Comparison of ENCODE assay signal across 36 cellular contexts in genomic region chr9:27022920-27023319, GRCh38. TPM values are rescaled to one million over a fixed set of nuclear protein-coding genes. Genes with fewer than 3 reads are reported as not detected.
"Had no signal": no experiment of that assay in that cellular context is flagged by ENCODE, and none has a peak within 500 bp of the region (broad histone marks: within the 10 kb centered on the region; RNA-seq: fewer than 3 reads in every experiment).

No MANE protein-coding gene starts in this region.

- H3K9me3 Mint-ChIP-seq: activated B cell treated with CpG ODN at 0.5 μM for 24 hours; activated CD8-positive, alpha-beta T cell treated with anti-CD3 and anti-CD28 coated beads for 36 hours; activated naive CD8-positive, alpha-beta T cell treated with anti-CD3 and anti-CD28 coated beads, Interleukin-2, amount 50 U/mL, for 24 hours; activated T-cell treated with anti-CD3 and anti-CD28 coated beads, Interleukin-2, amount 50 U/mL, for 4 hours; activated T-helper 17 cell treated with anti-CD3 and anti-CD28 coated beads, Interleukin-2, amount 50 U/mL, for 72 hours; effector memory CD8-positive, alpha-beta T cell had no signal

- H3K27me3 Mint-ChIP-seq: activated B cell treated with CpG ODN at 0.5 μM for 24 hours; activated CD8-positive, alpha-beta T cell treated with anti-CD3 and anti-CD28 coated beads for 36 hours; activated naive CD8-positive, alpha-beta T cell; activated naive CD8-positive, alpha-beta T cell treated with anti-CD3 and anti-CD28 coated beads, Interleukin-2, amount 50 U/mL, for 24 hours; activated T-helper 17 cell treated with anti-CD3 and anti-CD28 coated beads, Interleukin-2, amount 50 U/mL, for 72 hours; effector memory CD8-positive, alpha-beta T cell; T-helper 17 cell had no signal

- H3K27ac Mint-ChIP-seq: activated B cell treated with CpG ODN at 0.5 μM for 24 hours; activated CD8-positive, alpha-beta T cell treated with anti-CD3 and anti-CD28 coated beads for 36 hours; activated naive CD8-positive, alpha-beta T cell; activated naive CD8-positive, alpha-beta T cell treated with anti-CD3 and anti-CD28 coated beads, Interleukin-2, amount 50 U/mL, for 24 hours; activated T-helper 17 cell treated with anti-CD3 and anti-CD28 coated beads, Interleukin-2, amount 50 U/mL, for 72 hours; effector memory CD8-positive, alpha-beta T cell; T-helper 17 cell; T-helper 2 cell treated with Interferon-gamma antibody and Interleukin-4, amounts not matched to agents 5 μg/mL and 100 μg/mL, for 36 hours had no signal

- ATAC-seq: activated CD4-positive, CD25-positive, alpha-beta regulatory T cell treated with anti-CD3 and anti-CD28 coated beads, Interleukin-2, amount 50 U/mL, for 24 hours; activated CD8-positive, alpha-beta T cell treated with anti-CD3 and anti-CD28 coated beads for 36 hours; activated naive CD8-positive, alpha-beta T cell treated with anti-CD3 and anti-CD28 coated beads, Interleukin-2, amount 50 U/mL, for 24 hours; activated T-cell treated with anti-CD3 and anti-CD28 coated beads, Interleukin-2, amount 50 U/mL, for 4 hours; activated T-helper 17 cell treated with anti-CD3 and anti-CD28 coated beads, Interleukin-2, amount 50 U/mL, for 72 hours; body of pancreas; effector memory CD8-positive, alpha-beta T cell; foreskin keratinocyte; gastrocnemius medialis; heart left ventricle; T-helper 17 cell had no signal

- H3K4me1 Mint-ChIP-seq: activated B cell treated with CpG ODN at 0.5 μM for 24 hours; activated naive CD8-positive, alpha-beta T cell treated with anti-CD3 and anti-CD28 coated beads, Interleukin-2, amount 50 U/mL, for 24 hours; activated T-helper 17 cell treated with anti-CD3 and anti-CD28 coated beads, Interleukin-2, amount 50 U/mL, for 72 hours; T-helper 17 cell had no signal

- DNase-seq: activated B cell treated with CpG ODN at 0.5 μM for 24 hours; activated CD4-positive, alpha-beta T cell treated with anti-CD3 and anti-CD28 coated beads for 48 hours; activated CD4-positive, alpha-beta T cell treated with anti-CD3 and anti-CD28 coated beads, Interleukin-2, amount 50 U/mL, for 1 hour; activated CD4-positive, alpha-beta T cell treated with anti-CD3 and anti-CD28 coated beads, Interleukin-2, amount 50 U/mL, for 48 hours; activated CD8-positive, alpha-beta memory T cell treated with anti-CD3 and anti-CD28 coated beads for 24 hours; activated CD8-positive, alpha-beta T cell treated with anti-CD3 and anti-CD28 coated beads for 36 hours; activated effector memory CD4-positive, alpha-beta T cell treated with Interleukin-2 at 50 U/mL for 16 hours; activated gamma-delta T cell treated with Interleukin-2 at 50 U/mL for 16 hours; activated naive CD4-positive, alpha-beta T cell treated with anti-CD3 and anti-CD28 coated beads, Interleukin-2, amount 50 U/mL, for 16 hours; activated naive CD4-positive, alpha-beta T cell treated with Interleukin-2 at 50 U/mL for 16 hours; activated naive CD8-positive, alpha-beta T cell treated with anti-CD3 and anti-CD28 coated beads, Interleukin-2, amount 50 U/mL, for 24 hours; activated T-cell treated with anti-CD3 and anti-CD28 coated beads, Interleukin-2, amount 50 U/mL, for 4 hours; adrenal gland; amygdala; aorta; body of pancreas; caudate nucleus; cortex of kidney; dermis blood vessel endothelial cell; effector CD4-positive, alpha-beta T cell; effector memory CD8-positive, alpha-beta T cell; erythroblast; foreskin keratinocyte; gastrocnemius medialis; glutamatergic neuron; heart left ventricle; T-helper 1 cell; T-helper 17 cell; T1000; WERI-Rb-1 had no signal

- H3K4me3 Mint-ChIP-seq: activated B cell treated with CpG ODN at 0.5 μM for 24 hours; activated CD8-positive, alpha-beta T cell treated with anti-CD3 and anti-CD28 coated beads for 36 hours; activated naive CD8-positive, alpha-beta T cell; activated naive CD8-positive, alpha-beta T cell treated with anti-CD3 and anti-CD28 coated beads, Interleukin-2, amount 50 U/mL, for 24 hours; activated T-cell treated with anti-CD3 and anti-CD28 coated beads, Interleukin-2, amount 50 U/mL, for 4 hours; activated T-helper 17 cell treated with anti-CD3 and anti-CD28 coated beads, Interleukin-2, amount 50 U/mL, for 72 hours; effector memory CD8-positive, alpha-beta T cell; T-helper 17 cell; T-helper 2 cell treated with Interferon-gamma antibody and Interleukin-4, amounts not matched to agents 5 μg/mL and 100 μg/mL, for 36 hours had no signal

RNA-seq across cellular contexts. Expression of gene LRRC19, which starts 17.4 kb away (rescaled TPM):
- total RNA-seq: activated B cell treated with CpG ODN at 0.5 μM for 24 hours; activated CD8-positive, alpha-beta T cell treated with anti-CD3 and anti-CD28 coated beads for 36 hours; activated T-cell treated with anti-CD3 and anti-CD28 coated beads, Interleukin-2, amount 50 U/mL, for 4 hours; activated T-helper 17 cell treated with anti-CD3 and anti-CD28 coated beads, Interleukin-2, amount 50 U/mL, for 72 hours; adrenal gland; aorta; chondrocyte; dermis blood vessel endothelial cell; esophagus muscularis mucosa; foreskin keratinocyte; heart left ventricle; T-helper 17 cell had no signal
